Comparison of ENCODE assay signal across 8 cellular contexts in genomic region chr3:31534036-31534435, GRCh38. TPM values are rescaled to one million over a fixed set of nuclear protein-coding genes. Genes with fewer than 3 reads are reported as not detected.
DNase-seq lines count a peak whose midpoint lies in the region; ATAC-seq and TF ChIP-seq lines count a peak whose summit lies in the region.

No MANE protein-coding gene starts in this region.

- no peaks in the 10 kb centered on the region for H3K36me3 ChIP-seq in endocrine pancreas (ENCODE audit: control insufficient read depth, insufficient read depth, low read length)

- peak overlapping the region; percentile 77 for H3K9ac ChIP-seq in endocrine pancreas (ENCODE audit: control insufficient read depth, insufficient read depth, low read length)

- H3K9me3 ChIP-seq in endocrine pancreas (ENCODE audit: control insufficient read depth, low read length): no peaks in the 10 kb centered on the region

- H3K27me3 ChIP-seq in endocrine pancreas (ENCODE audit: control insufficient read depth, insufficient read depth, low read length): no peaks in the 10 kb centered on the region

- H3K36me3 Mint-ChIP-seq in natural killer cell treated with Interleukin-12 subunit alpha and Interleukin-12 subunit beta and Interleukin-15 and Interleukin-18, amount 100 ng/mL, for 72 hours: no peaks in the 10 kb centered on the region

- H3K4me3 Mint-ChIP-seq in natural killer cell treated with Interleukin-12 subunit alpha and Interleukin-12 subunit beta and Interleukin-15 and Interleukin-18, amount 100 ng/mL, for 72 hours: peak overlapping the region; percentile 98

- no peaks in the 10 kb centered on the region for H3K27me3 Mint-ChIP-seq in natural killer cell treated with Interleukin-12 subunit alpha and Interleukin-12 subunit beta and Interleukin-15 and Interleukin-18, amount 100 ng/mL, for 72 hours

- H3K4me3 ChIP-seq in AG04449 (ENCODE audit: low read depth, low read length): peak overlapping the region; percentile 79
- H3K4me3 ChIP-seq in endocrine pancreas (ENCODE audit: control insufficient read depth, insufficient read depth, low read length): peak overlapping the region; percentile 99

- peak overlapping the region in 1 of 2 donors; percentile 95 for H3K27ac Mint-ChIP-seq in natural killer cell treated with Interleukin-12 subunit alpha and Interleukin-12 subunit beta and Interleukin-15 and Interleukin-18, amount 100 ng/mL, for 72 hours

- no peak for ATAC-seq in natural killer cell treated with Interleukin-12 subunit alpha and Interleukin-12 subunit beta and Interleukin-15 and Interleukin-18, amount 100 ng/mL, for 72 hours
- no peak for ATAC-seq in HG02642 (IDR thresholded peaks at IDR 0.05; ENCODE audit: poor library complexity, unreplicated experiment)

- peaks cover 34 to 42% of the 10 kb centered on the region in 2 donors for H3K4me1 Mint-ChIP-seq in natural killer cell treated with Interleukin-12 subunit alpha and Interleukin-12 subunit beta and Interleukin-15 and Interleukin-18, amount 100 ng/mL, for 72 hours (ENCODE audit: low read depth in 2 of 2)

- CTCF ChIA-PET in AG04449 (lab: Yijun Ruan, JAX): interaction anchor here (0.8 to 2.4 kb wide), 2 partner anchors 12 to 17 kb away, joined by 4 to 14 read pairs; no protein-coding TSS in a partner anchor

- DNase-seq in AG04449 (ENCODE audit: low read depth, low spot score) (no peak), GM19238 (ENCODE audit: insufficient read length, low spot score) (peak; percentile 2), SIG-M5 (lab: John Stamatoyannopoulos, UW) (peak; percentile 43), KG1 (lab: John Stamatoyannopoulos, UW) (no peak)
- no peak for DNase-seq in natural killer cell treated with Interleukin-12 subunit alpha and Interleukin-12 subunit beta and Interleukin-15 and Interleukin-18, amount 100 ng/mL, for 72 hours (ENCODE audit: low spot score)
- DNase-seq in activated CD4-positive, CD25-positive, alpha-beta regulatory T cell treated with anti-CD3 and anti-CD28 coated beads, Interleukin-2, amount 50 U/mL, for 72 hours: no peak

- H3K4me1 ChIP-seq in endocrine pancreas (ENCODE audit: control insufficient read depth, insufficient read depth, low read length): peaks cover 31% of the 10 kb centered on the region

- POLR2A ChIA-PET in AG04449 (lab: Yijun Ruan, JAX): interaction anchor here (1.0 kb wide), 1 partner anchor 111 kb away, joined by 3 read pairs; no protein-coding TSS in a partner anchor

- TF ChIP-seq CTCF in AG04449 (IDR thresholded peaks at IDR 0.05; ENCODE audit: insufficient read depth, low read length, missing control alignments): no peak

- H3K9me3 Mint-ChIP-seq in natural killer cell treated with Interleukin-12 subunit alpha and Interleukin-12 subunit beta and Interleukin-15 and Interleukin-18, amount 100 ng/mL, for 72 hours: no peaks in the 10 kb centered on the region

RNA-seq across cellular contexts. Expression of gene STT3B, which starts 1.3 kb away (rescaled TPM):
- 100 to 1,000 TPM; 131 to 160 TPM for total RNA-seq in natural killer cell treated with Interleukin-12 subunit alpha and Interleukin-12 subunit beta and Interleukin-15 and Interleukin-18, amount 100 ng/mL, for 72 hours

Comparison
In these comparisons a context has a peak if more than half of its experiments do, and no peak if none do; other contexts are left out.
1. DNase-seq: peak in GM19238 (single experiment) and SIG-M5 (single experiment); none in AG04449 (single experiment), natural killer cell treated with Interleukin-12 subunit alpha and Interleukin-12 subunit beta and Interleukin-15 and Interleukin-18, amount 100 ng/mL, for 72 hours (single experiment), KG1 (single experiment) and activated CD4-positive, CD25-positive, alpha-beta regulatory T cell treated with anti-CD3 and anti-CD28 coated beads, Interleukin-2, amount 50 U/mL, for 72 hours (single experiment).